Comparison of ENCODE assay signal across 1 cellular context in genomic region chr1:12741946-12742345, GRCh38.
TF ChIP-seq lines count a peak whose summit lies in the region.

No MANE protein-coding gene starts in this region.

TF ChIP-seq in HepG2, 621 proteins besides CTCF, POLR2A, EP300 and RAD21:
- TF ChIP-seq ZNF331 (CRISPR knock-in tag; IDR thresholded peaks at IDR 0.05) (no peak), RARA (CRISPR knock-in tag; IDR thresholded peaks at IDR 0.05) (no peak), ZBTB3 (CRISPR knock-in tag; IDR thresholded peaks at IDR 0.05; ENCODE audit: borderline replicate concordance, low read depth) (no peak), ZNF737 (CRISPR knock-in tag; IDR thresholded peaks at IDR 0.05; ENCODE audit: borderline replicate concordance) (no peak), ZNF232 (CRISPR knock-in tag; IDR thresholded peaks at IDR 0.05; ENCODE audit: borderline replicate concordance) (no peak), ZNF121 (CRISPR knock-in tag; IDR thresholded peaks at IDR 0.05) (peak; percentile 74), ZNF207 (IDR thresholded peaks at IDR 0.05; ENCODE audit: borderline replicate concordance) (no peak), RBM22 (optimal IDR thresholded peaks at IDR 0.05; ENCODE audit: low read length) (no peak), NR2F6 (IDR thresholded peaks at IDR 0.05) (0 out of 2 replicates have a peak, but pooled peaks have one; percentile 9), NR2F6 (CRISPR knock-in tag; IDR thresholded peaks at IDR 0.05) (no peak), HNF1B (CRISPR knock-in tag; IDR thresholded peaks at IDR 0.05) (no peak)
